ENCODE assay signal across 1 cellular context in genomic region chr9:136671646-136672430, GRCh38.
A peak's percentile ranks its signal among the peaks of the same experiment; 100 is the strongest.
TF ChIP-seq lines count a peak whose summit lies in the region.

No MANE protein-coding gene starts in this region.

TF ChIP-seq in K562, 482 proteins besides CTCF, POLR2A, EP300 and RAD21 (continued from another document and continues in another):
- TF ChIP-seq MCM3 (IDR thresholded peaks at IDR 0.05): no peak
- TF ChIP-seq SMC3 (conservative IDR thresholded peaks at IDR 0.05; ENCODE audit: insufficient read depth, low read depth, low read length): 0 out of 2 replicates have a peak, but pooled peaks have one; percentile 16
- peak; percentile 6; the same call in 1 of the 2 replicates for TF ChIP-seq CHD2 (IDR thresholded peaks at IDR 0.05; ENCODE audit: low read depth, low read length)
- TF ChIP-seq MBD1 (CRISPR knock-in tag; IDR thresholded peaks at IDR 0.05): no peak
- no peak for TF ChIP-seq ZNF277 (CRISPR knock-in tag; IDR thresholded peaks at IDR 0.05; ENCODE audit: borderline replicate concordance)
- TF ChIP-seq ELF1 (tag; IDR thresholded peaks at IDR 0.05): no peak
- no peak for TF ChIP-seq KDM5B (IDR thresholded peaks at IDR 0.05; ENCODE audit: insufficient replicate concordance, low read depth, low read length)
- no peak for TF ChIP-seq RCOR1 (IDR thresholded peaks at IDR 0.05; ENCODE audit: borderline replicate concordance in 1 of 2, low read depth in 2 of 2, low read length in 2 of 2)
- no peak for TF ChIP-seq NR1H2 (CRISPR knock-in tag; IDR thresholded peaks at IDR 0.05)
- peak; percentile 29 for TF ChIP-seq SIRT6 (IDR thresholded peaks at IDR 0.05; ENCODE audit: low read depth, low read length)
- peak; percentile 56; the same call in 1 of the 2 replicates for TF ChIP-seq VEZF1 (CRISPR knock-in tag; IDR thresholded peaks at IDR 0.05)
- TF ChIP-seq SFPQ (IDR thresholded peaks at IDR 0.05; ENCODE audit: low read depth, low read length): no peak
- TF ChIP-seq NCOA4 (IDR thresholded peaks at IDR 0.05; ENCODE audit: partially characterized antibody): no peak
- TF ChIP-seq ELF2 (CRISPR knock-in tag; IDR thresholded peaks at IDR 0.05): no peak
- TF ChIP-seq ZNF75A (CRISPR knock-in tag; IDR thresholded peaks at IDR 0.05): no peak
- TF ChIP-seq PHF8 (IDR thresholded peaks at IDR 0.05; ENCODE audit: borderline replicate concordance, low read length): no peak
- TF ChIP-seq ZNF124 (CRISPR knock-in tag; IDR thresholded peaks at IDR 0.05): no peak
- TF ChIP-seq ZKSCAN1 (IDR thresholded peaks at IDR 0.05; ENCODE audit: low read depth, low read length): no peak
- TF ChIP-seq RHOXF2B (CRISPR knock-in tag; conservative IDR thresholded peaks at IDR 0.05): no peak
- no peak for TF ChIP-seq ETV6 (IDR thresholded peaks at IDR 0.05; ENCODE audit: borderline replicate concordance in 1 of 2, low read depth in 2 of 2, low read length in 1 of 2)
- TF ChIP-seq ETV6 (CRISPR knock-in tag; IDR thresholded peaks at IDR 0.05; ENCODE audit: borderline replicate concordance): no peak
- TF ChIP-seq SIN3B (IDR thresholded peaks at IDR 0.05; ENCODE audit: low read depth): no peak
- no peak for TF ChIP-seq ZNF282 (CRISPR knock-in tag; IDR thresholded peaks at IDR 0.05)
- TF ChIP-seq ZNF347 (CRISPR knock-in tag; IDR thresholded peaks at IDR 0.05; ENCODE audit: low read depth): no peak
- no peak for TF ChIP-seq KAT8 (IDR thresholded peaks at IDR 0.05; ENCODE audit: low read depth)
- TF ChIP-seq RFX1 (IDR thresholded peaks at IDR 0.05): no peak
- TF ChIP-seq MTA2 (IDR thresholded peaks at IDR 0.05; ENCODE audit: low read depth): no peak
- no peak for TF ChIP-seq ILF3 (IDR thresholded peaks at IDR 0.05; ENCODE audit: borderline replicate concordance)
- TF ChIP-seq PPARD (CRISPR knock-in tag; IDR thresholded peaks at IDR 0.05): no peak
- no peak for TF ChIP-seq SMARCC2 (IDR thresholded peaks at IDR 0.05; ENCODE audit: low read depth)
- TF ChIP-seq TCF7L2 (IDR thresholded peaks at IDR 0.05; ENCODE audit: low read depth, low read length): no peak
- TF ChIP-seq KLF6 (CRISPR knock-in tag; IDR thresholded peaks at IDR 0.05; ENCODE audit: borderline replicate concordance): no peak
- peak; percentile 68 for TF ChIP-seq PRPF4 (IDR thresholded peaks at IDR 0.05; ENCODE audit: insufficient read depth, low read depth, low read length, poor library complexity, severe bottlenecking)
- no peak for TF ChIP-seq JUN (IDR thresholded peaks at IDR 0.05; ENCODE audit: borderline replicate concordance, low read depth, low read length)
- TF ChIP-seq JUN (CRISPR knock-in tag; IDR thresholded peaks at IDR 0.05; ENCODE audit: borderline replicate concordance): no peak
- no peak for TF ChIP-seq ZNF175 (CRISPR knock-in tag; IDR thresholded peaks at IDR 0.05; ENCODE audit: low read depth)
- no peak for TF ChIP-seq ZBTB49 (CRISPR knock-in tag; IDR thresholded peaks at IDR 0.05; ENCODE audit: borderline replicate concordance)
- TF ChIP-seq TEAD1 (CRISPR knock-in tag; IDR thresholded peaks at IDR 0.05): no peak
- TF ChIP-seq SLC30A9 (CRISPR knock-in tag; IDR thresholded peaks at IDR 0.05): no peak
- no peak; the same call in 1 of the 2 replicates for TF ChIP-seq ERF (CRISPR knock-in tag; IDR thresholded peaks at IDR 0.05)
- TF ChIP-seq ZBTB33 (CRISPR knock-in tag; IDR thresholded peaks at IDR 0.05): peak; percentile 30; the same call in 1 of the 2 replicates
- no peak for TF ChIP-seq KDM2B (CRISPR knock-in tag; IDR thresholded peaks at IDR 0.05)
- TF ChIP-seq BDP1 (IDR thresholded peaks at IDR 0.05; ENCODE audit: insufficient read depth, insufficient read length): no peak
- 0 out of 2 replicates have a peak, but pooled peaks have one; percentile 12 for TF ChIP-seq SRSF1 (IDR thresholded peaks at IDR 0.05; ENCODE audit: low read depth, low read length)
- TF ChIP-seq NFATC3 (IDR thresholded peaks at IDR 0.05): no peak
- no peak for TF ChIP-seq SMAD2 (IDR thresholded peaks at IDR 0.05; ENCODE audit: low read depth, low read length)
- TF ChIP-seq SMAD4 (CRISPR knock-in tag; conservative IDR thresholded peaks at IDR 0.05): no peak
- peak; percentile 73 to 82 for TF ChIP-seq MAZ (CRISPR knock-in tag; conservative IDR thresholded peaks at IDR 0.05 in 1 of 2, IDR thresholded peaks at IDR 0.05 in 1 of 2)
- no peak for TF ChIP-seq CUX1 (CRISPR knock-in tag; IDR thresholded peaks at IDR 0.05)
- TF ChIP-seq CBX3 (IDR thresholded peaks at IDR 0.05; ENCODE audit: borderline replicate concordance in 1 of 2, low read length in 2 of 2): no peak
- TF ChIP-seq KAT2B (IDR thresholded peaks at IDR 0.05; ENCODE audit: low read depth, low read length): no peak
- no peak for TF ChIP-seq ARID3A (IDR thresholded peaks at IDR 0.05; ENCODE audit: borderline replicate concordance, low read depth, low read length)
- TF ChIP-seq POLR2G (IDR thresholded peaks at IDR 0.05; ENCODE audit: low read depth, low read length): peak; percentile 87
